8 cellular contexts compared by ENCODE assay signal in genomic region chr9:21381752-21382339, GRCh38. TPM values are rescaled to one million over a fixed set of nuclear protein-coding genes. Genes with fewer than 3 reads are reported as not detected.
DNase-seq lines count a peak whose midpoint lies in the region; ATAC-seq and TF ChIP-seq lines count a peak whose summit lies in the region.

No MANE protein-coding gene starts in this region.

- H3K4me1 ChIP-seq in gastroesophageal sphincter, result no peaks in the 10 kb centered on the region

- H3K27ac ChIP-seq in gastroesophageal sphincter, result no peak overlapping the region

- no peak for TF ChIP-seq EP300 in gastroesophageal sphincter (IDR thresholded peaks at IDR 0.05)

- 7 to 8% methylated on average over 3 of the region's 3 CpGs for WGBS in gastroesophageal sphincter (ENCODE audit: low coverage in 1 of 2), 2 donors

- H3K4me3 ChIP-seq in NB4 (ENCODE audit: low read depth, low read length), result peak overlapping the region; percentile 41
- H3K4me3 ChIP-seq in gastroesophageal sphincter, result no peak overlapping the region

- TF ChIP-seq CTCF in NB4 (IDR thresholded peaks at IDR 0.05; ENCODE audit: low read depth, low read length) (no peak), gastroesophageal sphincter (IDR thresholded peaks at IDR 0.05) (no peak)

- no peaks in the 10 kb centered on the region for H3K36me3 ChIP-seq in gastroesophageal sphincter

- peaks cover 11% of the 10 kb centered on the region for H3K27me3 ChIP-seq in gastroesophageal sphincter

- peak; percentile 90 to 94 for ATAC-seq in activated CD4-positive, CD25-positive, alpha-beta regulatory T cell treated with anti-CD3 and anti-CD28 coated beads, Interleukin-2, amount 50 U/mL, for 24 hours
- ATAC-seq in HG02623 (IDR thresholded peaks at IDR 0.05; ENCODE audit: unreplicated experiment) (peak; percentile 99), gastroesophageal sphincter (no peak)

- no peaks in the 10 kb centered on the region for H3K9me3 ChIP-seq in gastroesophageal sphincter

- DNase-seq in activated CD4-positive, CD25-positive, alpha-beta regulatory T cell (lab: John Stamatoyannopoulos, UW), result no peak
- DNase-seq in NB4 (ENCODE audit: low read depth), result peak; percentile 94
- peak; percentile 15 for DNase-seq in left kidney (ENCODE audit: low read depth, low spot score)
- no peak for DNase-seq in NCI-H1436 (lab: John Stamatoyannopoulos, UW)
- DNase-seq in NCI-H524 treated with DMSO at 0.1 percent for 48 hours (lab: John Stamatoyannopoulos, UW), result no peak

- TF ChIP-seq POLR2A in NB4 (IDR thresholded peaks at IDR 0.05; ENCODE audit: extremely low read depth, insufficient read length), result no peak
- no peak for TF ChIP-seq POLR2A in gastroesophageal sphincter (IDR thresholded peaks at IDR 0.05)

RNA-seq across cellular contexts. Expression of gene IFNA2, which starts 3.4 kb away (rescaled TPM):
- not detected for total RNA-seq in gastroesophageal sphincter

RNA-seq across cellular contexts. Expression of gene IFNA13, which starts 14.0 kb away (rescaled TPM):
- not detected for total RNA-seq in gastroesophageal sphincter

RNA-seq across cellular contexts. Expression of gene IFNA8, which starts 27.1 kb away (rescaled TPM):
- not detected for total RNA-seq in gastroesophageal sphincter

RNA-seq across cellular contexts. Expression of gene IFNA6, which starts 31.2 kb away (rescaled TPM):
- not detected for total RNA-seq in gastroesophageal sphincter

RNA-seq across cellular contexts. Expression of gene KLHL9, which starts 46.6 kb away (rescaled TPM):
- 10 to 100 TPM; 20.5 to 32.1 (median 24.4) TPM for total RNA-seq in gastroesophageal sphincter

Comparison
In these comparisons a context has a peak if more than half of its experiments do, and no peak if none do; other contexts are left out.
1. DNase-seq: peak in NB4 (single experiment) and left kidney (single experiment); none in activated CD4-positive, CD25-positive, alpha-beta regulatory T cell (0 of 4), NCI-H1436 (single experiment) and NCI-H524 treated with DMSO at 0.1 percent for 48 hours (single experiment).